In genomic region chr19:55592391-55593090, GRCh38 we compare ENCODE assay signal across 1 cellular context.
TF ChIP-seq lines count a peak whose summit lies in the region.

No MANE protein-coding gene starts in this region.

TF ChIP-seq in K562, 482 proteins besides CTCF, POLR2A, EP300 and RAD21:
- TF ChIP-seq ZNF384 (IDR thresholded peaks at IDR 0.05; ENCODE audit: low read depth, low read length) = no peak
- peak; percentile 42 for TF ChIP-seq POLR2G (IDR thresholded peaks at IDR 0.05; ENCODE audit: low read depth, low read length)
